In the genomic region with DNA sequence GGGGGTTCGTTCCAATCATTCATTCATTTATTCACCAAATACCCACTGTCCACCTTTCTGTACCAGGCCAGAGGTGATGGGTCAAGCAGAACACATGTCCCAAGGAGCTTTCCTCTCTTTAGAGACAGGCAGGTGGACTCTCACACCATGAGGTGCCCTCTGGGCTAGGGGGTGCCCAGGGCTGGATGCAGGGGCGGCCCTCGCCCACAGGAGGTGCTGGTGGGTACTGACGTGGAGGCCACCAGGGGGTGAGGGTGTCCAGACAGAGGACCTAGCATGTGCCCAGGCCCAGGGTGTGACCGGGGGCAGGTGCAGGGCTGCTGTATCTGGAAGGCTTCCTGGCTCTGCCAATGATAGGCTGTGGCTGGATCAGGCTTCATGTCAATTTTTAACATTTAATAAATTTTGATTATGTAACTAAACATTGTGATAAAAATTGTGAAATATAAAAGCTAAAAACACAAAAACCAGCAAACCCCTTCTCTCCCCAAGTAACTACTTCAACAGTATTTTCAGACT, we compare ENCODE assay signal across 8 cellular contexts.
DNase-seq lines count a peak whose midpoint lies in the region; ATAC-seq, FAIRE-seq and TF ChIP-seq lines count a peak whose summit lies in the region.
"Not testable (repeated sequence)": the region's sequence is repeated elsewhere in the genome, so short reads cannot be mapped to it uniquely, and the experiment has no call there.

No MANE protein-coding gene starts in this region.

- H2AFZ ChIP-seq in Karpas-422 (ENCODE audit: low read length); SK-N-SH (ENCODE audit: low read depth); HepG2 (ENCODE audit: low read length): not testable (repeated sequence)

- in situ Hi-C loops in ACHN (cut with HindIII; ENCODE audit: low pct_ligation_motif_present, low pct_unique_long_range_greater_than_20kb, low sequenced_read_pairs) = not testable (repeated sequence)
- in situ Hi-C loops in HepG2 (cut with HindIII; ENCODE audit: extremely low pct_ligation_motif_present, low pct_unique_long_range_greater_than_20kb) = loop anchor here (25.0 kb wide), 1 partner anchor 284 kb away; a partner anchor contains a TSS

- H3K9ac ChIP-seq in Karpas-422 (ENCODE audit: low read length); SK-N-SH; HepG2 (ENCODE audit: insufficient read depth, low read depth, low read length): not testable (repeated sequence)

- H3K27ac Mint-ChIP-seq in activated CD8-positive, alpha-beta memory T cell treated with anti-CD3 and anti-CD28 coated beads, Interleukin-2, amount 10 ng/mL, durations not matched to agents 7 days and 5 days; MCF 10A (ENCODE audit: low read depth, unreplicated experiment): not testable (repeated sequence)

- peaks cover 23% of the 10 kb centered on the region for H3K4me1 Mint-ChIP-seq in activated CD8-positive, alpha-beta memory T cell treated with anti-CD3 and anti-CD28 coated beads, Interleukin-2, amount 10 ng/mL, durations not matched to agents 7 days and 5 days
- not testable (repeated sequence) for H3K4me1 Mint-ChIP-seq in MCF 10A (ENCODE audit: insufficient read depth, unreplicated experiment)

- CTCF ChIA-PET in SK-N-SH (lab: Yijun Ruan, JAX); activated CD8-positive, alpha-beta memory T cell treated with anti-CD3 and anti-CD28 coated beads, Interleukin-2, amount 10 ng/mL, durations not matched to agents 7 days and 5 days (lab: Charles Lee); HepG2 (lab: Yijun Ruan, JAX; ENCODE audit: low intra/inter-chr PET ratio, low total read pairs): not testable (repeated sequence)
- CTCF ChIA-PET in MCF 10A (lab: Yijun Ruan, JAX) = interaction anchor here (1.2 kb wide), 1 partner anchor 288 kb away, joined by 4 read pairs; no protein-coding TSS in a partner anchor

- not testable (repeated sequence) for H3K9me3 Mint-ChIP-seq in activated CD8-positive, alpha-beta memory T cell treated with anti-CD3 and anti-CD28 coated beads, Interleukin-2, amount 10 ng/mL, durations not matched to agents 7 days and 5 days (ENCODE audit: low read depth); MCF 10A (ENCODE audit: unreplicated experiment)

- H3K36me3 ChIP-seq in Karpas-422 (ENCODE audit: insufficient read depth, low read length); SK-N-SH (replicated peaks in 1 of 2; ENCODE audit: control insufficient read depth in 1 of 2, insufficient read depth in 2 of 2, low read length in 1 of 2); HepG2 (replicated peaks in 1 of 2; ENCODE audit: control insufficient read depth in 1 of 2, insufficient read depth in 2 of 2, low read length in 2 of 2): not testable (repeated sequence)

- H3K27me3 Mint-ChIP-seq in activated CD8-positive, alpha-beta memory T cell treated with anti-CD3 and anti-CD28 coated beads, Interleukin-2, amount 10 ng/mL, durations not matched to agents 7 days and 5 days = peaks cover 18% of the 10 kb centered on the region
- not testable (repeated sequence) for H3K27me3 Mint-ChIP-seq in MCF 10A (ENCODE audit: insufficient read depth, unreplicated experiment)

- not testable (repeated sequence) for ATAC-seq in activated CD8-positive, alpha-beta memory T cell treated with anti-CD3 and anti-CD28 coated beads, Interleukin-2, amount 10 ng/mL, durations not matched to agents 7 days and 5 days
- ATAC-seq in HepG2 = peak; percentile 57
- peak; percentile 28 for ATAC-seq in stimulated activated naive CD8-positive, alpha-beta T cell treated with anti-CD3 and anti-CD28 coated beads, Interleukin-15, Interleukin-2, amounts not matched to agents 100 U/mL and 50 U/mL, for 24 hours

- TF ChIP-seq POLR2A in HepG2 (IDR thresholded peaks at IDR 0.05; ENCODE audit: insufficient read depth in 1 of 2, low read depth in 2 of 2, low read length in 2 of 2) = not testable (repeated sequence)

- peaks cover 22% of the 10 kb centered on the region for H3K4me1 ChIP-seq in Karpas-422 (ENCODE audit: low read length)
- H3K4me1 ChIP-seq in SK-N-SH (ENCODE audit: control insufficient read depth in 1 of 2, insufficient read depth in 2 of 2, low read depth in 1 of 2, low read length in 1 of 2); HepG2 (ENCODE audit: insufficient read depth, low read length): not testable (repeated sequence)

- TF ChIP-seq CTCF in GM12864 (IDR thresholded peaks at IDR 0.05; ENCODE audit: low read depth, low read length, missing control alignments) = peak; percentile 14
- TF ChIP-seq CTCF in SK-N-SH (IDR thresholded peaks at IDR 0.05) = peak; percentile 9; the same call in 1 of the 2 replicates
- TF ChIP-seq CTCF in MCF 10A (IDR thresholded peaks at IDR 0.05; ENCODE audit: unreplicated experiment) = peak; percentile 24
- TF ChIP-seq CTCF in HepG2 (CRISPR knock-in tag; IDR thresholded peaks at IDR 0.05) = not testable (repeated sequence)

- not testable (repeated sequence) for BruUV-seq in MCF 10A (replicated peaks; lab: Mats Ljungman, UMichigan); HepG2 (replicated peaks; lab: Mats Ljungman, UMichigan)

- intact Hi-C loops in MCF 10A (cut with micrococcal nuclease); HepG2 (cut with micrococcal nuclease; ENCODE audit: unreplicated experiment): not testable (repeated sequence)

- TF ChIP-seq EP300 in SK-N-SH (IDR thresholded peaks at IDR 0.05; ENCODE audit: borderline replicate concordance in 1 of 2, low read depth in 1 of 2, low read length in 1 of 2); HepG2 (IDR thresholded peaks at IDR 0.05; ENCODE audit: low read depth in 2 of 2, low read length in 2 of 2); HepG2 (CRISPR knock-in tag; IDR thresholded peaks at IDR 0.05; ENCODE audit: borderline replicate concordance): not testable (repeated sequence)

- H3K9me2 ChIP-seq in Karpas-422 (replicated peaks; ENCODE audit: insufficient read depth, low read length); SK-N-SH: not testable (repeated sequence)

- H3K9me3 ChIP-seq in Karpas-422 (ENCODE audit: low read length); SK-N-SH; HepG2 (ENCODE audit: low read length): not testable (repeated sequence)

- WGBS in SK-N-SH (ENCODE audit: low lambda C conversion rate) = 64% methylated on average over 4 of the region's 5 CpGs
- WGBS in HepG2 (ENCODE audit: low lambda C conversion rate) = 0% methylated on average over 1 of the region's 5 CpGs

- H3K36me3 Mint-ChIP-seq in activated CD8-positive, alpha-beta memory T cell treated with anti-CD3 and anti-CD28 coated beads, Interleukin-2, amount 10 ng/mL, durations not matched to agents 7 days and 5 days; MCF 10A (ENCODE audit: insufficient read depth, unreplicated experiment): not testable (repeated sequence)

- peak; percentile 16 for DNase-seq in ACHN
- DNase-seq in GM12864 (ENCODE audit: low read depth); SK-N-SH; MCF 10A (ENCODE audit: unreplicated experiment); HepG2 (ENCODE audit: low spot score): not testable (repeated sequence)
- peak; percentile 66 for DNase-seq in Karpas-422
- DNase-seq in activated CD8-positive, alpha-beta memory T cell treated with anti-CD3 and anti-CD28 coated beads, Interleukin-2, amount 10 ng/mL, durations not matched to agents 7 days and 5 days = peak; percentile 54
- DNase-seq in stimulated activated naive CD8-positive, alpha-beta T cell treated with anti-CD3 and anti-CD28 coated beads, Interleukin-15, Interleukin-2, amounts not matched to agents 100 U/mL and 50 U/mL, for 24 hours = peak; percentile 25

- not testable (repeated sequence) for H3K4me3 Mint-ChIP-seq in activated CD8-positive, alpha-beta memory T cell treated with anti-CD3 and anti-CD28 coated beads, Interleukin-2, amount 10 ng/mL, durations not matched to agents 7 days and 5 days; MCF 10A (ENCODE audit: unreplicated experiment)

- not testable (repeated sequence) for H3K27me3 ChIP-seq in Karpas-422 (ENCODE audit: low read length); SK-N-SH (ENCODE audit: insufficient read depth); HepG2 (ENCODE audit: control insufficient read depth in 1 of 2, insufficient read depth in 2 of 2, low read length in 2 of 2)

- not testable (repeated sequence) for H3F3A ChIP-seq in SK-N-SH (replicated peaks; ENCODE audit: insufficient read depth)

- not testable (repeated sequence) for H3K4me2 ChIP-seq in Karpas-422 (ENCODE audit: low read depth, low read length, poor library complexity, severe bottlenecking); SK-N-SH; HepG2 (ENCODE audit: low read depth, low read length)

- POLR2A ChIA-PET in SK-N-SH (lab: Yijun Ruan, JAX); MCF 10A (lab: Yijun Ruan, JAX); HepG2 (lab: Yijun Ruan, JAX): not testable (repeated sequence)

- H3K79me2 ChIP-seq in Karpas-422 (ENCODE audit: low read length); SK-N-SH (ENCODE audit: insufficient read depth); HepG2 (ENCODE audit: insufficient read depth, low read length): not testable (repeated sequence)

- H3K4me3 ChIP-seq in GM12864 (ENCODE audit: low read depth, low read length); Karpas-422 (ENCODE audit: low read length); SK-N-SH (ENCODE audit: low read depth in 2 of 2, low read length in 1 of 2); HepG2 (replicated peaks in 1 of 3; ENCODE audit: insufficient read depth in 1 of 3, low read depth in 2 of 3, low read length in 3 of 3): not testable (repeated sequence)

- H3K27ac ChIP-seq in Karpas-422 (ENCODE audit: low read length); SK-N-SH (ENCODE audit: low read depth in 2 of 2, low read length in 1 of 2); HepG2 (ENCODE audit: extremely low read length, insufficient read depth, low read length): not testable (repeated sequence)

- not testable (repeated sequence) for TF ChIP-seq RAD21 in SK-N-SH (IDR thresholded peaks at IDR 0.05; ENCODE audit: low read length); HepG2 (CRISPR knock-in tag; IDR thresholded peaks at IDR 0.05)

- FAIRE-seq in HepG2 (lab: Jason Lieb, UNC) = not testable (repeated sequence)

- H4K20me1 ChIP-seq in Karpas-422 (ENCODE audit: insufficient read depth, low read depth, low read length); SK-N-SH (ENCODE audit: insufficient read depth); HepG2 (ENCODE audit: insufficient read depth, low read length): not testable (repeated sequence)
